ENCODE assay signal across 8 cellular contexts in the genomic region with DNA sequence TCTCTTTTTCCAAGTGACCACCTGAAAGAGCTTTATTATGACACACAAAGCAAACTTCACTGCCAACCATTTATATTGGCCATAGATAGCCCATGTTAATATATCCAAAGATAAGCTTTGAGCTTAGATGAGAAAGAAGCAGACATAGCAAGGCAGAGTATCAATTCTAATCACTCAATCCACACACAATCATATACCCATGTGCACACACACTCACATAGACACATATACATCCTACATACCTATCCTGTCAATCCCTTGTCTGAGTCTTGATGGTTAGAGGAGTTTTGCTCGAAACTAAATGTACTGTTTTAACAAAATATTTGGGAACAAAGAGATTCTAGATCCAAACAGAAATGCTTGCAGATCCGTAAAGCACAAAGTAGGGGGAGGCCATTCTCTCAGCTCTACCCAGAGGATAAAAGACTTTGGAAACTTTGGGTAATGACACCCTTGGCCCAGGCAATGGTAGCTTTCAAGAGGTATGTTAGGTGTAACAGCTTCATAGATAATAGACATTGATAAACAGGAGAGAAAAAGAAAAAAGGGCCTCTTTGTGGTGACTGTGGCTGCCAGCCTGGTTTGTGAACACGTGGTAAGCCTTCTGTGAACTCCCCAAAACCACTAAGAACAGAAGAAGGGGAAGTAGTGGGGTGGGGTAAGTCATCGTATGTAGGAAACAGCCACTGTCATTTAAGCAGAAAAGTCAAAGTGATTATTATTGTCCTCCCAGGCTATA.
DNase-seq lines count a peak whose midpoint lies in the region; ATAC-seq and TF ChIP-seq lines count a peak whose summit lies in the region.

No MANE protein-coding gene starts in this region.

- peak overlapping the region; percentile 29 for H3K27ac Mint-ChIP-seq in T-helper 17 cell

- H3K4me3 Mint-ChIP-seq in T-helper 17 cell = peak overlapping the region; percentile 52

- H3K9me3 ChIP-seq in T-helper 17 cell (ENCODE audit: control insufficient read depth, low read length, poor library complexity, severe bottlenecking) (no peaks in the 10 kb centered on the region), left lung (no peaks in the 10 kb centered on the region), psoas muscle (no peaks in the 10 kb centered on the region), tibial artery (no peaks in the 10 kb centered on the region)

- ATAC-seq in GM19025 (IDR thresholded peaks at IDR 0.05; ENCODE audit: low read depth, unreplicated experiment) = peak; percentile 98
- ATAC-seq in HG03039 (IDR thresholded peaks at IDR 0.05; ENCODE audit: unreplicated experiment) = peak; percentile 99
- peak; percentile 97 for ATAC-seq in T-helper 17 cell
- peak; percentile 76 for ATAC-seq in left lung
- ATAC-seq in psoas muscle = no peak

- H3K36me3 ChIP-seq in left lung (no peaks in the 10 kb centered on the region), psoas muscle (ENCODE audit: insufficient read depth in 1 of 2, low read depth in 1 of 2) (no peaks in the 10 kb centered on the region), tibial artery (no peaks in the 10 kb centered on the region)

- no peaks in the 10 kb centered on the region for H3K27me3 ChIP-seq in left lung
- H3K27me3 ChIP-seq in psoas muscle (ENCODE audit: insufficient read depth in 3 of 3, low read length in 2 of 3) = no peaks in the 10 kb centered on the region
- H3K27me3 ChIP-seq in tibial artery = no peaks in the 10 kb centered on the region

- TF ChIP-seq CTCF in left lung (IDR thresholded peaks at IDR 0.05) = no peak
- TF ChIP-seq CTCF in GM10266 (IDR thresholded peaks at IDR 0.05; ENCODE audit: control insufficient read depth, insufficient read depth, low read depth, missing control alignments) = no peak
- no peak for TF ChIP-seq CTCF in psoas muscle (IDR thresholded peaks at IDR 0.05)
- TF ChIP-seq CTCF in tibial artery (IDR thresholded peaks at IDR 0.05) = no peak

- H3K4me3 ChIP-seq in left lung (no peak overlapping the region), psoas muscle (no peak overlapping the region), tibial artery (no peak overlapping the region)

- peak in 2 of 3 donors; percentile 15 to 32 for DNase-seq in T-helper 17 cell
- peak in 1 of 2 donors; percentile 36 for DNase-seq in left lung
- no peak for DNase-seq in mucosa of gallbladder (ENCODE audit: low spot score)
- no peak for DNase-seq in GM10266 (ENCODE audit: extremely low spot score)
- no peak for DNase-seq in psoas muscle
- no peak for DNase-seq in tibial artery

- 42 to 53% (median 44%) methylated on average over 4 of the region's 4 CpGs for WGBS in psoas muscle, 3 donors

- peaks cover 5% of the 10 kb centered on the region for H3K27me3 Mint-ChIP-seq in T-helper 17 cell

- intact Hi-C loops in left lung (cut with DNase I) (no loop called here), psoas muscle (cut with DNase I) (no loop called here), tibial artery (cut with DNase I; ENCODE audit: low total_unique reads) (no loop called here)

- H3K36me3 Mint-ChIP-seq in T-helper 17 cell (ENCODE audit: low read depth) = no peaks in the 10 kb centered on the region

- no peak overlapping the region for H3K27ac ChIP-seq in left lung
- H3K27ac ChIP-seq in psoas muscle = no peak overlapping the region
- H3K27ac ChIP-seq in tibial artery = no peak overlapping the region

- peaks cover 29% of the 10 kb centered on the region for H3K4me1 Mint-ChIP-seq in T-helper 17 cell

- H3K4me1 ChIP-seq in left lung = peaks cover 0 to 9% of the 10 kb centered on the region in 2 donors
- H3K4me1 ChIP-seq in psoas muscle = no peaks in the 10 kb centered on the region
- H3K4me1 ChIP-seq in tibial artery = no peaks in the 10 kb centered on the region

Comparison
In these comparisons a context has a peak if more than half of its experiments do, and no peak if none do; other contexts are left out.
1. ATAC-seq: peak in GM19025 (single experiment), HG03039 (single experiment), T-helper 17 cell (single experiment) and left lung (single experiment); none in psoas muscle (0 of 4).
2. DNase-seq: peak in T-helper 17 cell (2 of 3); none in mucosa of gallbladder (single experiment), GM10266 (single experiment), psoas muscle (0 of 2) and tibial artery (0 of 2).